25 cellular contexts compared by ENCODE assay signal in the genomic region with DNA sequence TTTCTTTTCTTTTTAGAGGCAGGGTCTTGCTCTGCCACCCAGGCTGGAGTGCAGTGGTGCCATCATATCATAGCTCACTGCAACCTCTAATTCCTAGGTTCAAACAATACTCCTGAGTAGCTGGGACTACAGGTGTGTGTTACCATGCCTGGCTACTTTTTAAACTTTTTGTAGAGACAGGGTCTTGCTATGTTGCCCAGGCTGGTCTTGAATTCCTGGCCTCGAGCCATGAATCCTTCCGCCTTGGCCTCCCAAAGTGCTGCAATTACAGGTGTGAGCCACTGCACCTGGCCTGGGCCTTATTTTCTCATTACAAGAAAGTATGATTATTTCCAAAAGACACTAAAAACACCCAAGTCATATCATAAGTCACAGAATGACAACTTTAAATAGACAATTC.
DNase-seq lines count a peak whose midpoint lies in the region; ATAC-seq and TF ChIP-seq lines count a peak whose summit lies in the region.
"Had no signal": no experiment of that assay in that cellular context is flagged by ENCODE, and none has a peak within 500 bp of the region (broad histone marks: within the 10 kb centered on the region; RNA-seq: fewer than 3 reads in every experiment).

No MANE protein-coding gene starts in this region.

- peaks cover 52% of the 10 kb centered on the region for H3K36me3 Mint-ChIP-seq in T-helper 2 cell treated with Interferon-gamma antibody and Interleukin-4, amounts not matched to agents 5 μg/mL and 100 μg/mL, for 36 hours (ENCODE audit: low read depth)
- H3K36me3 Mint-ChIP-seq in natural killer cell treated with Interleukin-12 subunit alpha and Interleukin-12 subunit beta and Interleukin-15 and Interleukin-18, amount 100 ng/mL, for 72 hours: peaks cover 40% of the 10 kb centered on the region
- peaks cover 9% of the 10 kb centered on the region for H3K36me3 Mint-ChIP-seq in natural killer cell
- H3K36me3 Mint-ChIP-seq in activated naive CD8-positive, alpha-beta T cell: peaks cover 21% of the 10 kb centered on the region

- DNase-seq in T-helper 2 cell treated with Interferon-gamma antibody and Interleukin-4, amounts not matched to agents 5 μg/mL and 100 μg/mL, for 36 hours (ENCODE audit: low spot score): no peak
- DNase-seq in T-helper 2 cell: no peak
- no peak for DNase-seq in natural killer cell treated with Interleukin-12 subunit alpha and Interleukin-12 subunit beta and Interleukin-15 and Interleukin-18, amount 100 ng/mL, for 72 hours (ENCODE audit: low spot score)
- DNase-seq in natural killer cell: no peak
- no peak for DNase-seq in stimulated activated naive CD8-positive, alpha-beta T cell treated with anti-CD3 and anti-CD28 coated beads, Interleukin-15, amount 100 ng/mL, for 72 hours
- no peak for DNase-seq in NCI-H1694 treated with DMSO at 0.1 percent for 48 hours (lab: John Stamatoyannopoulos, UW)
- no peak for DNase-seq in NCI-H187 treated with DMSO at 0.1 percent for 48 hours (lab: John Stamatoyannopoulos, UW)
- DNase-seq: 8988T; central memory CD4-positive, alpha-beta T cell; endodermal cell; foreskin melanocyte; H7; heart right ventricle; KBM-7; lower lobe of right lung; mucosa of descending colon; NCI-H1417 treated with DMSO at 0.1 percent for 48 hours; NCI-H446 treated with DMSO at 0.1 percent for 48 hours; nephron progenitor cell; pancreas; stimulated activated CD4-positive, alpha-beta T cell treated with anti-CD3 and anti-CD28 coated beads, Interleukin-4, amount 100 ng/mL, for 1 hour; testis had no signal

- H3K9me3 Mint-ChIP-seq in T-helper 2 cell treated with Interferon-gamma antibody and Interleukin-4, amounts not matched to agents 5 μg/mL and 100 μg/mL, for 36 hours: peaks cover 10% of the 10 kb centered on the region
- H3K9me3 Mint-ChIP-seq in natural killer cell treated with Interleukin-12 subunit alpha and Interleukin-12 subunit beta and Interleukin-15 and Interleukin-18, amount 100 ng/mL, for 72 hours: peaks cover 2% of the 10 kb centered on the region
- no peaks in the 10 kb centered on the region for H3K9me3 Mint-ChIP-seq in natural killer cell
- no peaks in the 10 kb centered on the region for H3K9me3 Mint-ChIP-seq in activated naive CD8-positive, alpha-beta T cell (ENCODE audit: low read depth)
- H3K9me3 Mint-ChIP-seq in stimulated activated naive CD8-positive, alpha-beta T cell treated with anti-CD3 and anti-CD28 coated beads, Interleukin-15, amount 100 ng/mL, for 72 hours: no peaks in the 10 kb centered on the region
- H3K9me3 Mint-ChIP-seq: dendritic cell treated with granulocyte-macrophage colony-stimulating factor and Interleukin-4, amounts not matched to agents 40 ng/mL and 50 ng/mL, for 4 days; endodermal cell; nephron progenitor cell had no signal

- no peaks in the 10 kb centered on the region for H3K27me3 Mint-ChIP-seq in T-helper 2 cell treated with Interferon-gamma antibody and Interleukin-4, amounts not matched to agents 5 μg/mL and 100 μg/mL, for 36 hours (ENCODE audit: low read depth)
- H3K27me3 Mint-ChIP-seq in natural killer cell treated with Interleukin-12 subunit alpha and Interleukin-12 subunit beta and Interleukin-15 and Interleukin-18, amount 100 ng/mL, for 72 hours: no peaks in the 10 kb centered on the region
- H3K27me3 Mint-ChIP-seq in natural killer cell (ENCODE audit: low read depth in 2 of 2): no peaks in the 10 kb centered on the region
- no peaks in the 10 kb centered on the region for H3K27me3 Mint-ChIP-seq in activated naive CD8-positive, alpha-beta T cell
- H3K27me3 Mint-ChIP-seq in stimulated activated naive CD8-positive, alpha-beta T cell treated with anti-CD3 and anti-CD28 coated beads, Interleukin-15, amount 100 ng/mL, for 72 hours: no peaks in the 10 kb centered on the region
- H3K27me3 Mint-ChIP-seq: dendritic cell treated with granulocyte-macrophage colony-stimulating factor and Interleukin-4, amounts not matched to agents 40 ng/mL and 50 ng/mL, for 4 days; stimulated activated memory B cell treated with anti-CD40 and anti-IgM and Interleukin-4, amounts not matched to agents 10 μg/mL and 1 μg/mL and 100 μg/mL, for 72 hours had no signal

- ATAC-seq in natural killer cell treated with Interleukin-12 subunit alpha and Interleukin-12 subunit beta and Interleukin-15 and Interleukin-18, amount 100 ng/mL, for 72 hours: no peak
- ATAC-seq in natural killer cell: no peak
- ATAC-seq in stimulated activated naive CD8-positive, alpha-beta T cell treated with anti-CD3 and anti-CD28 coated beads, Interleukin-15, amount 100 ng/mL, for 72 hours: no peak
- ATAC-seq: heart right ventricle; lower lobe of right lung; mucosa of descending colon; pancreas; stimulated activated memory B cell treated with anti-CD40 and anti-IgM and Interleukin-4, amounts not matched to agents 10 μg/mL and 1 μg/mL and 100 μg/mL, for 72 hours had no signal

- H3K4me1 Mint-ChIP-seq in T-helper 2 cell treated with Interferon-gamma antibody and Interleukin-4, amounts not matched to agents 5 μg/mL and 100 μg/mL, for 36 hours (ENCODE audit: low read depth): peaks cover 56% of the 10 kb centered on the region
- peaks cover 45 to 58% of the 10 kb centered on the region in 2 donors for H3K4me1 Mint-ChIP-seq in natural killer cell treated with Interleukin-12 subunit alpha and Interleukin-12 subunit beta and Interleukin-15 and Interleukin-18, amount 100 ng/mL, for 72 hours (ENCODE audit: low read depth in 2 of 2)
- peaks cover 16 to 31% of the 10 kb centered on the region in 2 donors for H3K4me1 Mint-ChIP-seq in natural killer cell
- peaks cover 52% of the 10 kb centered on the region for H3K4me1 Mint-ChIP-seq in activated naive CD8-positive, alpha-beta T cell (ENCODE audit: low read depth)
- peaks cover 47% of the 10 kb centered on the region for H3K4me1 Mint-ChIP-seq in stimulated activated naive CD8-positive, alpha-beta T cell treated with anti-CD3 and anti-CD28 coated beads, Interleukin-15, amount 100 ng/mL, for 72 hours
- H3K4me1 Mint-ChIP-seq: endodermal cell, nephron progenitor cell had no signal

- H3K4me3 Mint-ChIP-seq in T-helper 2 cell treated with Interferon-gamma antibody and Interleukin-4, amounts not matched to agents 5 μg/mL and 100 μg/mL, for 36 hours: peak overlapping the region; percentile 41
- H3K4me3 Mint-ChIP-seq in natural killer cell treated with Interleukin-12 subunit alpha and Interleukin-12 subunit beta and Interleukin-15 and Interleukin-18, amount 100 ng/mL, for 72 hours: no peak overlapping the region
- no peak overlapping the region for H3K4me3 Mint-ChIP-seq in natural killer cell
- peak overlapping the region; percentile 40 for H3K4me3 Mint-ChIP-seq in activated naive CD8-positive, alpha-beta T cell
- H3K4me3 Mint-ChIP-seq in stimulated activated naive CD8-positive, alpha-beta T cell treated with anti-CD3 and anti-CD28 coated beads, Interleukin-15, amount 100 ng/mL, for 72 hours: peak overlapping the region in 1 of 2 donors; percentile 2
- H3K4me3 Mint-ChIP-seq: dendritic cell treated with granulocyte-macrophage colony-stimulating factor and Interleukin-4, amounts not matched to agents 40 ng/mL and 50 ng/mL, for 4 days; endodermal cell; nephron progenitor cell; stimulated activated memory B cell treated with anti-CD40 and anti-IgM and Interleukin-4, amounts not matched to agents 10 μg/mL and 1 μg/mL and 100 μg/mL, for 72 hours had no signal

- intact Hi-C loops in natural killer cell (cut with micrococcal nuclease): no loop called here

- peak overlapping the region; percentile 67 for H3K27ac Mint-ChIP-seq in T-helper 2 cell treated with Interferon-gamma antibody and Interleukin-4, amounts not matched to agents 5 μg/mL and 100 μg/mL, for 36 hours
- peak overlapping the region; percentile 22 to 81 for H3K27ac Mint-ChIP-seq in natural killer cell treated with Interleukin-12 subunit alpha and Interleukin-12 subunit beta and Interleukin-15 and Interleukin-18, amount 100 ng/mL, for 72 hours
- peak overlapping the region in 1 of 2 donors; percentile 21 for H3K27ac Mint-ChIP-seq in natural killer cell
- peak overlapping the region; percentile 92 for H3K27ac Mint-ChIP-seq in activated naive CD8-positive, alpha-beta T cell
- H3K27ac Mint-ChIP-seq in stimulated activated naive CD8-positive, alpha-beta T cell treated with anti-CD3 and anti-CD28 coated beads, Interleukin-15, amount 100 ng/mL, for 72 hours: peak overlapping the region; percentile 92 to 93
- H3K27ac Mint-ChIP-seq: endodermal cell, nephron progenitor cell had no signal

- TF ChIP-seq CTCF in natural killer cell (IDR thresholded peaks at IDR 0.05): no peak

Comparison
In these comparisons a context has a peak if more than half of its experiments do, and no peak if none do; other contexts are left out.
1. H3K4me3 Mint-ChIP-seq: peak in T-helper 2 cell treated with Interferon-gamma antibody and Interleukin-4, amounts not matched to agents 5 μg/mL and 100 μg/mL, for 36 hours (single experiment) and activated naive CD8-positive, alpha-beta T cell (single experiment); none in natural killer cell treated with Interleukin-12 subunit alpha and Interleukin-12 subunit beta and Interleukin-15 and Interleukin-18, amount 100 ng/mL, for 72 hours (single experiment) and natural killer cell (single experiment).